ENCODE assay signal across 25 cellular contexts in genomic region chr6:56482525-56482924, GRCh38.
A peak's percentile ranks its signal among the peaks of the same experiment; 100 is the strongest.
DNase-seq lines count a peak whose midpoint lies in the region; ATAC-seq and TF ChIP-seq lines count a peak whose summit lies in the region.
"Had no signal": no experiment of that assay in that cellular context is flagged by ENCODE, and none has a peak within 500 bp of the region (broad histone marks: within the 10 kb centered on the region; RNA-seq: fewer than 3 reads in every experiment).

No MANE protein-coding gene starts in this region.

- DNase-seq in HT-29 (ENCODE audit: low spot score) (peak; percentile 67), cerebellar cortex (ENCODE audit: low spot score) (peak; percentile 56), mucosa of descending colon (peak in 2 of 3 donors; percentile 26 to 56), upper lobe of right lung (no peak), activated T-cell treated with anti-CD3 and anti-CD28 coated beads for 4 hours (no peak)
- DNase-seq: activated CD4-positive, alpha-beta T cell treated with anti-CD3 and anti-CD28 coated beads, Interleukin-2, amount 50 U/mL, for 48 hours; activated naive CD4-positive, alpha-beta T cell treated with anti-CD3 and anti-CD28 coated beads, Interleukin-2, amount 10 ng/mL, durations not matched to agents 7 days and 5 days; amniotic stem cell; DND-41; effector memory CD4-positive, alpha-beta T cell; glutamatergic neuron; kidney; NCI-H1092 treated with DMSO at 0.1 percent for 48 hours; NCI-H2029 treated with DMSO at 0.1 percent for 48 hours; NCI-H226; NCI-H69; SW 1271 had no signal

- no peaks in the 10 kb centered on the region for H3K36me3 Mint-ChIP-seq in stimulated activated memory B cell treated with anti-CD40 and anti-IgM and Interleukin-4, amounts not matched to agents 10 μg/mL and 1 μg/mL and 100 μg/mL, for 72 hours

- ATAC-seq in mucosa of descending colon (peak; percentile 97), upper lobe of right lung (peak; percentile 41), HG02623 (IDR thresholded peaks at IDR 0.05; ENCODE audit: unreplicated experiment) (no peak)
- ATAC-seq in stimulated activated memory B cell treated with anti-CD40 and anti-IgM and Interleukin-4, amounts not matched to agents 10 μg/mL and 1 μg/mL and 100 μg/mL, for 72 hours: no peak

- H3K36me3 ChIP-seq in mucosa of descending colon (ENCODE audit: low read depth): no peaks in the 10 kb centered on the region
- H3K36me3 ChIP-seq in upper lobe of right lung: peaks cover 79% of the 10 kb centered on the region
- H3K36me3 ChIP-seq: prostate gland had no signal

- peaks cover 6% of the 10 kb centered on the region for H3K9me3 Mint-ChIP-seq in stimulated activated memory B cell treated with anti-CD40 and anti-IgM and Interleukin-4, amounts not matched to agents 10 μg/mL and 1 μg/mL and 100 μg/mL, for 72 hours

- H3K27me3 ChIP-seq in upper lobe of right lung: no peaks in the 10 kb centered on the region
- H3K27me3 ChIP-seq: tibial nerve had no signal

- no peak overlapping the region for H3K4me3 Mint-ChIP-seq in stimulated activated memory B cell treated with anti-CD40 and anti-IgM and Interleukin-4, amounts not matched to agents 10 μg/mL and 1 μg/mL and 100 μg/mL, for 72 hours
- H3K4me3 Mint-ChIP-seq: activated naive CD4-positive, alpha-beta T cell treated with anti-CD3 and anti-CD28 coated beads, Interleukin-2, amount 10 ng/mL, durations not matched to agents 7 days and 5 days; activated T-helper 1 cell treated with anti-CD3 and anti-CD28 coated beads, Interleukin-12 subunit alpha, Interleukin-12 subunit beta, Interleukin-2, Interleukin-4 antibody, amounts not matched to agents 30 ng/mL and 10 ng/mL and 1 ng/mL, durations not matched to agents 14 hours and 24 hours and 36 hours; stimulated activated naive CD8-positive, alpha-beta T cell treated with anti-CD3 and anti-CD28 coated beads, Interleukin-15, Interleukin-2, amounts not matched to agents 100 ng/mL and 50 ng/mL, for 24 hours had no signal

- intact Hi-C loops in mucosa of descending colon (cut with DNase I, micrococcal nuclease) (no loop called here), upper lobe of right lung (cut with DNase I) (no loop called here)

- H3K4me1 ChIP-seq in mucosa of descending colon (ENCODE audit: low read depth) (peaks cover 6% of the 10 kb centered on the region), upper lobe of right lung (no peaks in the 10 kb centered on the region)
- H3K4me1 ChIP-seq: prostate gland had no signal

- H3K27ac ChIP-seq in upper lobe of right lung: no peak overlapping the region
- H3K27ac ChIP-seq: C4-2B, coronary artery, prostate gland, tibial nerve had no signal

- no peaks in the 10 kb centered on the region for H3K4me1 Mint-ChIP-seq in stimulated activated memory B cell treated with anti-CD40 and anti-IgM and Interleukin-4, amounts not matched to agents 10 μg/mL and 1 μg/mL and 100 μg/mL, for 72 hours
- H3K4me1 Mint-ChIP-seq: activated naive CD4-positive, alpha-beta T cell treated with anti-CD3 and anti-CD28 coated beads, Interleukin-2, amount 10 ng/mL, durations not matched to agents 7 days and 5 days had no signal

- H3K27me3 Mint-ChIP-seq in stimulated activated memory B cell treated with anti-CD40 and anti-IgM and Interleukin-4, amounts not matched to agents 10 μg/mL and 1 μg/mL and 100 μg/mL, for 72 hours: no peaks in the 10 kb centered on the region
- H3K27me3 Mint-ChIP-seq: activated naive CD4-positive, alpha-beta T cell treated with anti-CD3 and anti-CD28 coated beads, Interleukin-2, amount 10 ng/mL, durations not matched to agents 7 days and 5 days; stimulated activated naive CD8-positive, alpha-beta T cell treated with anti-CD3 and anti-CD28 coated beads, Interleukin-15, Interleukin-2, amounts not matched to agents 100 ng/mL and 50 ng/mL, for 24 hours had no signal

- H3K9me3 ChIP-seq in mucosa of descending colon (no peaks in the 10 kb centered on the region), upper lobe of right lung (no peaks in the 10 kb centered on the region)
- H3K9me3 ChIP-seq: prostate gland had no signal

- TF ChIP-seq CTCF in mucosa of descending colon (IDR thresholded peaks at IDR 0.05) (no peak), upper lobe of right lung (IDR thresholded peaks at IDR 0.05) (no peak)

- H3K27ac Mint-ChIP-seq in stimulated activated memory B cell treated with anti-CD40 and anti-IgM and Interleukin-4, amounts not matched to agents 10 μg/mL and 1 μg/mL and 100 μg/mL, for 72 hours: no peak overlapping the region
- H3K27ac Mint-ChIP-seq: activated naive CD4-positive, alpha-beta T cell treated with anti-CD3 and anti-CD28 coated beads, Interleukin-2, amount 10 ng/mL, durations not matched to agents 7 days and 5 days; activated T-helper 1 cell treated with anti-CD3 and anti-CD28 coated beads, Interleukin-12 subunit alpha, Interleukin-12 subunit beta, Interleukin-2, Interleukin-4 antibody, amounts not matched to agents 30 ng/mL and 10 ng/mL and 1 ng/mL, durations not matched to agents 14 hours and 24 hours and 36 hours; stimulated activated naive CD8-positive, alpha-beta T cell treated with anti-CD3 and anti-CD28 coated beads, Interleukin-15, Interleukin-2, amounts not matched to agents 100 ng/mL and 50 ng/mL, for 24 hours had no signal

- H3K4me3 ChIP-seq in mucosa of descending colon (no peak overlapping the region), upper lobe of right lung (no peak overlapping the region)
- H3K4me3 ChIP-seq: coronary artery, prostate gland, tibial nerve had no signal

Comparison
In these comparisons a context has a peak if more than half of its experiments do, and no peak if none do; other contexts are left out.
1. DNase-seq: peak in HT-29 (single experiment), cerebellar cortex (single experiment) and mucosa of descending colon (2 of 3); none in upper lobe of right lung (single experiment) and activated T-cell treated with anti-CD3 and anti-CD28 coated beads for 4 hours (single experiment).
2. ATAC-seq: peak in mucosa of descending colon (single experiment) and upper lobe of right lung (single experiment); none in HG02623 (single experiment) and stimulated activated memory B cell treated with anti-CD40 and anti-IgM and Interleukin-4, amounts not matched to agents 10 μg/mL and 1 μg/mL and 100 μg/mL, for 72 hours (single experiment).